Comparison of ENCODE assay signal across 7 cellular contexts in genomic region chr16:29257377-29258336, GRCh38.
DNase-seq lines count a peak whose midpoint lies in the region; ATAC-seq and TF ChIP-seq lines count a peak whose summit lies in the region.
"Not testable (repeated sequence)": the region's sequence is repeated elsewhere in the genome, so short reads cannot be mapped to it uniquely, and the experiment has no call there.

No MANE protein-coding gene starts in this region.

- not testable (repeated sequence) for H3K9ac ChIP-seq in DND-41 (ENCODE audit: low read depth, low read length)

- H4K20me1 ChIP-seq in DND-41 (ENCODE audit: insufficient read depth, low read length): not testable (repeated sequence)

- not testable (repeated sequence) for H3K9me3 Mint-ChIP-seq in progenitor cell of endocrine pancreas (ENCODE audit: low read depth)

- H3K27me3 Mint-ChIP-seq in progenitor cell of endocrine pancreas: peaks cover 20% of the 10 kb centered on the region

- not testable (repeated sequence) for H3K4me3 Mint-ChIP-seq in progenitor cell of endocrine pancreas (ENCODE audit: low read depth)

- H3K27me3 ChIP-seq in DND-41 (ENCODE audit: insufficient read depth, low read length, poor library complexity): not testable (repeated sequence)

- not testable (repeated sequence) for H3K4me2 ChIP-seq in DND-41 (ENCODE audit: insufficient read depth, low read length)

- not testable (repeated sequence) for H3K36me3 Mint-ChIP-seq in progenitor cell of endocrine pancreas (ENCODE audit: insufficient read depth)

- not testable (repeated sequence) for H2AFZ ChIP-seq in DND-41 (ENCODE audit: low read depth, low read length)

- TF ChIP-seq CTCF in DND-41 (IDR thresholded peaks at IDR 0.05; ENCODE audit: borderline replicate concordance, extremely low read depth, low read length, poor library complexity, severe bottlenecking) (peak; percentile 15), VCaP (conservative IDR thresholded peaks at IDR 0.05) (peak; percentile 74), foreskin fibroblast (IDR thresholded peaks at IDR 0.05; ENCODE audit: low read depth, low read length) (peak; percentile 36), progenitor cell of endocrine pancreas (IDR thresholded peaks at IDR 0.05; ENCODE audit: unreplicated experiment) (peak; percentile 40)

- not testable (repeated sequence) for ATAC-seq in DND-41 (ENCODE audit: insufficient read depth, low read depth)
- ATAC-seq in left colon: peak; percentile 46

- H3K27ac ChIP-seq in DND-41 (ENCODE audit: low read length); VCaP: not testable (repeated sequence)

- not testable (repeated sequence) for H3K9me3 ChIP-seq in DND-41 (ENCODE audit: insufficient read depth, low read length, severe bottlenecking)

- H3K36me3 ChIP-seq in DND-41 (ENCODE audit: insufficient read depth, low read length): not testable (repeated sequence)

- intact Hi-C loops in left colon (cut with DNase I, micrococcal nuclease): not testable (repeated sequence)

- H3K4me1 ChIP-seq in DND-41 (ENCODE audit: insufficient read depth, low read length): not testable (repeated sequence)

- not testable (repeated sequence) for DNase-seq in DND-41; left colon; progenitor cell of endocrine pancreas (ENCODE audit: low spot score, unreplicated experiment)
- DNase-seq in NCI-H146 (lab: John Stamatoyannopoulos, UW) (peak; percentile 6), cerebellar nuclear complex (lab: John Stamatoyannopoulos, UW) (peak; percentile 14 to 58), foreskin fibroblast (peak in 1 of 2 donors; percentile 58)

- H3K4me1 Mint-ChIP-seq in progenitor cell of endocrine pancreas (ENCODE audit: low read depth): not testable (repeated sequence)

- not testable (repeated sequence) for H3K79me2 ChIP-seq in DND-41 (ENCODE audit: insufficient read depth, low read length)

- not testable (repeated sequence) for H3K4me3 ChIP-seq in DND-41 (ENCODE audit: low read depth in 1 of 2, low read length in 2 of 2); foreskin fibroblast (ENCODE audit: low read depth in 1 of 2, low read length in 2 of 2)

- not testable (repeated sequence) for H3K27ac Mint-ChIP-seq in progenitor cell of endocrine pancreas

Comparison
In these comparisons a context has a peak if more than half of its experiments do, and no peak if none do; other contexts are left out.
1. CTCF ChIP-seq: peak in every context shown above with its lines; median percentile 74 in VCaP; 40 in progenitor cell of endocrine pancreas; 36 in foreskin fibroblast; 15 in DND-41.